1 cellular context compared by ENCODE assay signal in the genomic region with DNA sequence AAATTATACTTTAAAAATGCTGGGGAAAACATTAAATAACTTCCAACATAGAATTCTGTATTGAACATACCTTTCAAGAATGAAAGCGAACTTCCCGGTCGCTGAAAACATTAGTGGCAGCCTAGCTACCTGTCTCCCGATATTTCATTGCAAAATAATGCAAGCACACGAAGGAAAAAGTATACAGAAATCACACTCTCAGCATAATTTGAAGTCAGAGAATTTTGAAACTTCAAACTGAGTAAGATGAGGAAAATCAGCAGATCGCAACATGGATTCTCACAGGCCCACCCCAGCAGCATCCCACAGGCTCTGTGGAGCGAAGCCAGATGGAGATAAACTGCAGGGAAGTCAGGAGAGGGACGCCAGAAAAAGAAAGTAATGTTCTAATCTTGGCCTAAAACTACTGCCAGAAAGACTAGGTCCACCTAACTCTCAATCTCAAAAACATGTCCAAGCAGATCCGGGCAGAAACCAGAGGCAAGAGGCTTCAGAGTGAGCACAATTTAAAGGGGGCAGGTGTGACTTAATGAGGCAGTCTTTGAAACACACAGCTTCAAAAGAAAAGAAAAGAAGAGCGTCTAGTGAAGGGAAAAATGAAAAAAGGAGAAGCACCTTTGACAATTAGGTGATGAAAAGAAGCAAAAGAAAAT.
TF ChIP-seq lines count a peak whose summit lies in the region.

No MANE protein-coding gene starts in this region.

TF ChIP-seq in HepG2, 621 proteins besides CTCF, POLR2A, EP300 and RAD21:
- no peak for TF ChIP-seq ZNF337 (CRISPR knock-in tag; IDR thresholded peaks at IDR 0.05; ENCODE audit: borderline replicate concordance, low read depth)
- TF ChIP-seq ZMYM3 (CRISPR knock-in tag; IDR thresholded peaks at IDR 0.05) = no peak
- TF ChIP-seq SRSF9 (IDR thresholded peaks at IDR 0.05; ENCODE audit: borderline replicate concordance, insufficient read depth, low read depth, low read length, poor library complexity, severe bottlenecking) = no peak
- no peak for TF ChIP-seq NR3C1 (CRISPR knock-in tag; IDR thresholded peaks at IDR 0.05)
- TF ChIP-seq ZNF143 (CRISPR knock-in tag; IDR thresholded peaks at IDR 0.05) = no peak
- no peak for TF ChIP-seq SMC3 (IDR thresholded peaks at IDR 0.05; ENCODE audit: low read length)
- TF ChIP-seq GPN1 (CRISPR knock-in tag; IDR thresholded peaks at IDR 0.05; ENCODE audit: borderline replicate concordance) = no peak
- no peak for TF ChIP-seq ZFP1 (CRISPR knock-in tag; IDR thresholded peaks at IDR 0.05)
- TF ChIP-seq, protein P1, sequence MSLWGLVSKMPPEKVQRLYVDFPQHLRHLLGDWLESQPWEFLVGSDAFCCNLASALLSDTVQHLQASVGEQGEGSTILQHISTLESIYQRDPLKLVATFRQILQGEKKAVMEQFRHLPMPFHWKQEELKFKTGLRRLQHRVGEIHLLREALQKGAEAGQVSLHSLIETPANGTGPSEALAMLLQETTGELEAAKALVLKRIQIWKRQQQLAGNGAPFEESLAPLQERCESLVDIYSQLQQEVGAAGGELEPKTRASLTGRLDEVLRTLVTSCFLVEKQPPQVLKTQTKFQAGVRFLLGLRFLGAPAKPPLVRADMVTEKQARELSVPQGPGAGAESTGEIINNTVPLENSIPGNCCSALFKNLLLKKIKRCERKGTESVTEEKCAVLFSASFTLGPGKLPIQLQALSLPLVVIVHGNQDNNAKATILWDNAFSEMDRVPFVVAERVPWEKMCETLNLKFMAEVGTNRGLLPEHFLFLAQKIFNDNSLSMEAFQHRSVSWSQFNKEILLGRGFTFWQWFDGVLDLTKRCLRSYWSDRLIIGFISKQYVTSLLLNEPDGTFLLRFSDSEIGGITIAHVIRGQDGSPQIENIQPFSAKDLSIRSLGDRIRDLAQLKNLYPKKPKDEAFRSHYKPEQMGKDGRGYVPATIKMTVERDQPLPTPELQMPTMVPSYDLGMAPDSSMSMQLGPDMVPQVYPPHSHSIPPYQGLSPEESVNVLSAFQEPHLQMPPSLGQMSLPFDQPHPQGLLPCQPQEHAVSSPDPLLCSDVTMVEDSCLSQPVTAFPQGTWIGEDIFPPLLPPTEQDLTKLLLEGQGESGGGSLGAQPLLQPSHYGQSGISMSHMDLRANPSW (CRISPR knock-in tag; IDR thresholded peaks at IDR 0.05; ENCODE audit: borderline replicate concordance) = no peak
- peak; percentile 61 to 72 for TF ChIP-seq MAFK (conservative IDR thresholded peaks at IDR 0.05 in 1 of 2, IDR thresholded peaks at IDR 0.05 in 1 of 2; ENCODE audit: low read length in 2 of 2)
- TF ChIP-seq ZNF850 (CRISPR knock-in tag; conservative IDR thresholded peaks at IDR 0.05) = no peak
- TF ChIP-seq, protein P2, sequence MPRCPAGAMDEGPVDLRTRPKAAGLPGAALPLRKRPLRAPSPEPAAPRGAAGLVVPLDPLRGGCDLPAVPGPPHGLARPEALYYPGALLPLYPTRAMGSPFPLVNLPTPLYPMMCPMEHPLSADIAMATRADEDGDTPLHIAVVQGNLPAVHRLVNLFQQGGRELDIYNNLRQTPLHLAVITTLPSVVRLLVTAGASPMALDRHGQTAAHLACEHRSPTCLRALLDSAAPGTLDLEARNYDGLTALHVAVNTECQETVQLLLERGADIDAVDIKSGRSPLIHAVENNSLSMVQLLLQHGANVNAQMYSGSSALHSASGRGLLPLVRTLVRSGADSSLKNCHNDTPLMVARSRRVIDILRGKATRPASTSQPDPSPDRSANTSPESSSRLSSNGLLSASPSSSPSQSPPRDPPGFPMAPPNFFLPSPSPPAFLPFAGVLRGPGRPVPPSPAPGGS (CRISPR knock-in tag; IDR thresholded peaks at IDR 0.05) = no peak
- TF ChIP-seq, protein P3, sequence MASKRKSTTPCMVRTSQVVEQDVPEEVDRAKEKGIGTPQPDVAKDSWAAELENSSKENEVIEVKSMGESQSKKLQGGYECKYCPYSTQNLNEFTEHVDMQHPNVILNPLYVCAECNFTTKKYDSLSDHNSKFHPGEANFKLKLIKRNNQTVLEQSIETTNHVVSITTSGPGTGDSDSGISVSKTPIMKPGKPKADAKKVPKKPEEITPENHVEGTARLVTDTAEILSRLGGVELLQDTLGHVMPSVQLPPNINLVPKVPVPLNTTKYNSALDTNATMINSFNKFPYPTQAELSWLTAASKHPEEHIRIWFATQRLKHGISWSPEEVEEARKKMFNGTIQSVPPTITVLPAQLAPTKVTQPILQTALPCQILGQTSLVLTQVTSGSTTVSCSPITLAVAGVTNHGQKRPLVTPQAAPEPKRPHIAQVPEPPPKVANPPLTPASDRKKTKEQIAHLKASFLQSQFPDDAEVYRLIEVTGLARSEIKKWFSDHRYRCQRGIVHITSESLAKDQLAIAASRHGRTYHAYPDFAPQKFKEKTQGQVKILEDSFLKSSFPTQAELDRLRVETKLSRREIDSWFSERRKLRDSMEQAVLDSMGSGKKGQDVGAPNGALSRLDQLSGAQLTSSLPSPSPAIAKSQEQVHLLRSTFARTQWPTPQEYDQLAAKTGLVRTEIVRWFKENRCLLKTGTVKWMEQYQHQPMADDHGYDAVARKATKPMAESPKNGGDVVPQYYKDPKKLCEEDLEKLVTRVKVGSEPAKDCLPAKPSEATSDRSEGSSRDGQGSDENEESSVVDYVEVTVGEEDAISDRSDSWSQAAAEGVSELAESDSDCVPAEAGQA (IDR thresholded peaks at IDR 0.05; ENCODE audit: low read depth) = no peak
- TF ChIP-seq, protein P3 (CRISPR knock-in tag; IDR thresholded peaks at IDR 0.05; ENCODE audit: borderline replicate concordance) = no peak
- TF ChIP-seq MAFF (IDR thresholded peaks at IDR 0.05; ENCODE audit: low read depth, low read length) = peak; percentile 67
- TF ChIP-seq, protein P4, sequence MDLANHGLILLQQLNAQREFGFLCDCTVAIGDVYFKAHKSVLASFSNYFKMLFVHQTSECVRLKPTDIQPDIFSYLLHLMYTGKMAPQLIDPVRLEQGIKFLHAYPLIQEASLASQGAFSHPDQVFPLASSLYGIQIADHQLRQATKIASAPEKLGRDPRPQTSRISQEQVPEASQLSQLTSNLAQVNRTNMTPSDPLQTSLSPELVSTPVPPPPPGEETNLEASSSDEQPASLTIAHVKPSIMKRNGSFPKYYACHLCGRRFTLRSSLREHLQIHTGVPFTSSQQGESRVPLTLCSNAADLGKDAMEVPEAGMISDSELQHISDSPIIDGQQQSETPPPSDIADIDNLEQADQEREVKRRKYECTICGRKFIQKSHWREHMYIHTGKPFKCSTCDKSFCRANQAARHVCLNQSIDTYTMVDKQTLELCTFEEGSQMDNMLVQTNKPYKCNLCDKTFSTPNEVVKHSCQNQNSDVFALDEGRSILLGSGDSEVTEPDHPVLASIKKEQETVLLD (CRISPR knock-in tag; IDR thresholded peaks at IDR 0.05; ENCODE audit: low read depth) = no peak
- TF ChIP-seq SOX5 (CRISPR knock-in tag; IDR thresholded peaks at IDR 0.05; ENCODE audit: borderline replicate concordance) = no peak
